11 cellular contexts compared by ENCODE assay signal in the genomic region with DNA sequence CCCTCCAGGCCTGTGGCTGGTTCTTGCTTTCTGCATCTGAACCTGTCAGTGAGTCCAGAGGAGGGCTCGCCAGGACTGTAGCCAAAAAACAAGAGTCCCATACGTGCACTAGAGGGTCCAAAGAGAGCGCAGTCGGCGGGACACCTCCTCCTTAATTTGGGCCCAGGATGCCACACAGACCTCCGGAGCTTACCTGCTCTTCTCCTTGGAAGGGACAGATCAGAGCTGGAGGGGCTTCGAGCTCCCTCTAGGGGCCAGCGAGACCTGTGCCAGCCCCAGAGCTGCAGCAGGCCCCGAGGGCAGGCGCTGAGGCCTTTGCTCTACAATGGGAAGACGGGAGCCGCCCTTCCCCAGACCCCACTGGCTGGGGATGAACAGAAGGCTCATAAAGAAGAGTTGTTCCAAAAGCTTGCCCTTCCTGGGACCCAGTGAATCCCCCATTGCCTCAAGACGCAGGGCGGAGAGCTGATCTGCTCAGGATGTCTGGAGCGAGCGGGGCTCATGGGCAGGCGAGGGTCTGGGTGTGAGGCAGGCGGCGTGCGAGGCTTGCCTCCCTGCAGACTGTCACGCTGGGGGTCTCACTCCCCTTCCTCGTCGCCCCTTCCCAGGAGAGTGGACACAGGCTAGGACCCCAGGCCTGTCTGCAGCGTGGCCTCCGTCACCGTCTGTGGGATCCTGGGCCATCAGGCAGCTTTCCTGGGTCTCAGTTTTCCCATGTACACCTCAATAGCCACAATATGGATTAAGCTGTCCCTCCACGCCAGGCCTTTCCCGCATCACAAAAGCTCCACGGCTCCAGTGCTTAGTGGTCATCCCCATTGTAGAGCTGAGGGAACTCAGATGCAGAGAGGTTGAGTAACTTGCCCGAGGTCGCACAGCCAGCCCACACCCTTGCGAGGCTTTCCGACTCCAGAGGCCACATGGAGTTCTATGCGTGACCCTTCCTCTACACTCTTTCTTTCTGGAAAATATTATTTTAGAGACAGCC. TPM values are rescaled to one million over a fixed set of nuclear protein-coding genes. Genes with fewer than 3 reads are reported as not detected.
DNase-seq lines count a peak whose midpoint lies in the region; ATAC-seq and TF ChIP-seq lines count a peak whose summit lies in the region.
"Had no signal": no experiment of that assay in that cellular context is flagged by ENCODE, and none has a peak within 500 bp of the region (broad histone marks: within the 10 kb centered on the region; RNA-seq: fewer than 3 reads in every experiment).

No MANE protein-coding gene starts in this region.

- H3K4me3 ChIP-seq in AG10803 (ENCODE audit: low read length) (no peak overlapping the region), Panc1 (ENCODE audit: low read depth in 2 of 2, low read length in 2 of 2) (no peak overlapping the region), spleen (no peak overlapping the region)
- H3K4me3 ChIP-seq in CD8-positive, alpha-beta memory T cell (ENCODE audit: low read length), result no peak overlapping the region
- H3K4me3 ChIP-seq: SK-N-MC, suprapubic skin had no signal

- no peak overlapping the region for H3K4me3 Mint-ChIP-seq in CD8-positive, alpha-beta memory T cell
- H3K4me3 Mint-ChIP-seq: naive B cell had no signal

- WGBS in spleen, 5 donors, result 58 to 62% (median 61%) methylated on average over 30 to 34 of the region's 34 CpGs

- DNase-seq in AG10803 (ENCODE audit: low read depth), result peak; percentile 8
- peak; percentile 34 for DNase-seq in GM20000 (ENCODE audit: low spot score)
- no peak for DNase-seq in Panc1 (ENCODE audit: low read depth, low spot score)
- DNase-seq in left kidney (ENCODE audit: low read depth, low spot score), result peak; percentile 76
- no peak for DNase-seq in NCI-H2196 (lab: John Stamatoyannopoulos, UW; ENCODE audit: unreplicated experiment)
- DNase-seq in spleen, result no peak
- DNase-seq in CD8-positive, alpha-beta memory T cell, result no peak
- DNase-seq: naive B cell had no signal

- POLR2A ChIA-PET in Panc1 (lab: Charles Lee), result no interaction called here
- POLR2A ChIA-PET in CD8-positive, alpha-beta memory T cell (lab: Charles Lee), result no interaction called here

- H3K4me1 ChIP-seq in Panc1 (ENCODE audit: control insufficient read depth, insufficient read depth, low read length), result no peaks in the 10 kb centered on the region
- H3K4me1 ChIP-seq in spleen, result no peaks in the 10 kb centered on the region
- no peaks in the 10 kb centered on the region for H3K4me1 ChIP-seq in CD8-positive, alpha-beta memory T cell (ENCODE audit: insufficient read depth, low read length)
- H3K4me1 ChIP-seq: suprapubic skin had no signal

- TF ChIP-seq POLR2A in spleen (IDR thresholded peaks at IDR 0.05), result no peak

- peaks cover 12 to 52% of the 10 kb centered on the region in 2 donors for H3K27me3 Mint-ChIP-seq in CD8-positive, alpha-beta memory T cell

- no peak overlapping the region for H3K27ac ChIP-seq in Panc1 (ENCODE audit: low read length)
- H3K27ac ChIP-seq in spleen, result no peak overlapping the region
- H3K27ac ChIP-seq in CD8-positive, alpha-beta memory T cell (ENCODE audit: low read depth, low read length), result no peak overlapping the region
- H3K27ac ChIP-seq: SK-N-MC, suprapubic skin had no signal

- peaks cover 13 to 26% (median 22%) of the 10 kb centered on the region in 5 donors for H3K9me3 Mint-ChIP-seq in CD8-positive, alpha-beta memory T cell

- H3K36me3 ChIP-seq in Panc1 (ENCODE audit: control insufficient read depth, insufficient read depth, low read length) (no peaks in the 10 kb centered on the region), spleen (no peaks in the 10 kb centered on the region)
- no peaks in the 10 kb centered on the region for H3K36me3 ChIP-seq in CD8-positive, alpha-beta memory T cell (ENCODE audit: insufficient read depth, low read length)
- H3K36me3 ChIP-seq: suprapubic skin had no signal

- BruUV-seq in Panc1 (replicated peaks; lab: Mats Ljungman, UMichigan), result no TSS peak

- H3K27me3 ChIP-seq in Panc1 (ENCODE audit: control insufficient read depth, insufficient read depth, low read length) (no peaks in the 10 kb centered on the region; the same call in 1 of the 2 replicates), spleen (replicated peaks in 1 of 7) (peaks cover 0 to 35% (median 0%) of the 10 kb centered on the region in 7 donors)
- H3K27me3 ChIP-seq in CD8-positive, alpha-beta memory T cell (ENCODE audit: insufficient read depth, low read length, poor library complexity, severe bottlenecking), result no peaks in the 10 kb centered on the region

- in situ Hi-C loops in Panc1 (cut with HindIII; ENCODE audit: low pct_unique_long_range_greater_than_20kb, low sequenced_read_pairs), result no loop called here

- TF ChIP-seq CTCF in AG10803 (conservative IDR thresholded peaks at IDR 0.05; ENCODE audit: low read length) (peak; percentile 46), GM20000 (IDR thresholded peaks at IDR 0.05; ENCODE audit: extremely low read depth, missing control alignments) (peak; percentile 37), Panc1 (IDR thresholded peaks at IDR 0.05) (peak; percentile 88), spleen (IDR thresholded peaks at IDR 0.05 in 8 of 11, conservative IDR thresholded peaks at IDR 0.05 in 3 of 11) (peak in 4 of 11 experiments; percentile 12 to 43 (median 24))

- peaks cover 0 to 8% (median 3%) of the 10 kb centered on the region in 3 donors for H3K36me3 Mint-ChIP-seq in CD8-positive, alpha-beta memory T cell

- ATAC-seq in Panc1 (peak; percentile 85), GM18909 (IDR thresholded peaks at IDR 0.05; ENCODE audit: poor library complexity, unreplicated experiment) (no peak)

- H3K4me1 Mint-ChIP-seq in CD8-positive, alpha-beta memory T cell, result no peaks in the 10 kb centered on the region
- H3K4me1 Mint-ChIP-seq: naive B cell had no signal

- no peak overlapping the region for H3K27ac Mint-ChIP-seq in CD8-positive, alpha-beta memory T cell

- intact Hi-C loops in Panc1 (cut with micrococcal nuclease; ENCODE audit: unreplicated experiment), result no loop called here
- intact Hi-C loops in spleen (cut with DNase I; ENCODE audit: low total_unique reads), result no loop called here

- peaks cover 5% of the 10 kb centered on the region; the same call in 1 of the 2 replicates for H3K9me3 ChIP-seq in Panc1 (ENCODE audit: control insufficient read depth, insufficient read depth, low read depth, low read length)
- H3K9me3 ChIP-seq in spleen, result peaks cover 0 to 31% (median 21%) of the 10 kb centered on the region in 8 donors
- no peaks in the 10 kb centered on the region for H3K9me3 ChIP-seq in CD8-positive, alpha-beta memory T cell (ENCODE audit: low read length)
- H3K9me3 ChIP-seq: suprapubic skin had no signal

- CTCF ChIA-PET in Panc1 (lab: Charles Lee), result interaction anchor here (0.6 to 1.1 kb wide), 3 partner anchors 11 to 157 kb away, joined by 4 to 8 read pairs (median 5); no protein-coding TSS in a partner anchor
- CTCF ChIA-PET in CD8-positive, alpha-beta memory T cell (lab: Charles Lee), result no interaction called here

RNA-seq across cellular contexts. Expression of a gene that starts 46.9 kb away (rescaled TPM):
- total RNA-seq in Panc1 (2021; ENCODE audit: unreplicated experiment), result not detected
- not detected for polyA plus RNA-seq in Panc1 (2012; ENCODE audit: insufficient read length)
- not detected for total RNA-seq in spleen
- polyA plus RNA-seq in spleen, result not detected
- total RNA-seq in CD8-positive, alpha-beta memory T cell, result not detected
- not detected for polyA plus RNA-seq in CD8-positive, alpha-beta memory T cell
- total RNA-seq: suprapubic skin had no signal

Comparison
In these comparisons a context has a peak if more than half of its experiments do, and no peak if none do; other contexts are left out.
1. DNase-seq: peak in AG10803 (single experiment), GM20000 (single experiment) and left kidney (single experiment); none in Panc1 (single experiment), NCI-H2196 (single experiment), spleen (single experiment) and CD8-positive, alpha-beta memory T cell (0 of 5).